ENCODE assay signal across 18 cellular contexts in the genomic region with DNA sequence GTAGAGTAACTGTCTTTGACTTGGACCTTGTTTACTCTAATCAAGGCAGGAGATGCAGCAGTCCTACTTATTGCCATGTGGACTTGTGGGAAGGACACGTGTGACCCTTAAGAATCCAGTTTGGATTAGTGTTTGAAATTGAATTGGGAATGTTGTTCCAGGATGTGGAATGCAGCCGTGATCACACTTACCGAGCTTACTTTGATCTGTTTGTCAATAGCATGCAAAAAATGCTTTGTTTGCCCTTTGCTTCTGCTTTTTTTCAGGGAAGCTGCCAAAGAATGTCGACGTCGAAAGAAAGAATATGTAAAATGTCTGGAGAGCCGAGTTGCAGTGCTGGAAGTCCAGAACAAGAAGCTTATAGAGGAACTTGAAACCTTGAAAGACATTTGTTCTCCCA.
A peak's percentile ranks its signal among the peaks of the same experiment; 100 is the strongest.
DNase-seq lines count a peak whose midpoint lies in the region; ATAC-seq and TF ChIP-seq lines count a peak whose summit lies in the region.
"Had no signal": no experiment of that assay in that cellular context is flagged by ENCODE, and none has a peak within 500 bp of the region (broad histone marks: within the 10 kb centered on the region; RNA-seq: fewer than 3 reads in every experiment).

No MANE protein-coding gene starts in this region.

- TF ChIP-seq CTCF in activated CD8-positive, alpha-beta T cell treated with anti-CD3 and anti-CD28 coated beads for 36 hours (IDR thresholded peaks at IDR 0.05): no peak
- TF ChIP-seq CTCF in psoas muscle (IDR thresholded peaks at IDR 0.05): no peak

- POLR2A ChIA-PET in activated CD8-positive, alpha-beta T cell treated with anti-CD3 and anti-CD28 coated beads for 36 hours (lab: Charles Lee): no interaction called here

- intact Hi-C loops in activated CD8-positive, alpha-beta T cell treated with anti-CD3 and anti-CD28 coated beads for 36 hours (cut with micrococcal nuclease): loop anchor here (10.0 kb wide), 1 partner anchor 217 kb away; no protein-coding TSS in a partner anchor
- intact Hi-C loops in psoas muscle (cut with DNase I): loop anchor here in 1 of 2 donors (10.0 kb wide), 1 partner anchor 217 kb away; no protein-coding TSS in a partner anchor

- H3K27me3 Mint-ChIP-seq in activated CD8-positive, alpha-beta T cell treated with anti-CD3 and anti-CD28 coated beads for 36 hours: no peaks in the 10 kb centered on the region
- H3K27me3 Mint-ChIP-seq: activated CD4-positive, alpha-beta T cell treated with anti-CD3 and anti-CD28 coated beads for 36 hours; activated T-cell treated with anti-CD3 and anti-CD28 coated beads, Interleukin-2, amount 50 U/mL, for 24 hours had no signal

- H3K4me1 Mint-ChIP-seq in activated CD8-positive, alpha-beta T cell treated with anti-CD3 and anti-CD28 coated beads for 36 hours (ENCODE audit: low read depth): peaks cover 31% of the 10 kb centered on the region

- no peaks in the 10 kb centered on the region for H3K27me3 ChIP-seq in HAP-1 (ENCODE audit: low read depth)
- H3K27me3 ChIP-seq in layer of hippocampus (ENCODE audit: control insufficient read depth, insufficient read depth, low read length): no peaks in the 10 kb centered on the region
- H3K27me3 ChIP-seq in psoas muscle (ENCODE audit: insufficient read depth in 3 of 3, low read length in 2 of 3): no peaks in the 10 kb centered on the region
- H3K27me3 ChIP-seq: BLaER1 treated with 17β-estradiol and CSF1 and Interleukin-3, amounts not matched to agents 10 nM and 100 nM; suprapubic skin had no signal

- H3K27ac ChIP-seq in layer of hippocampus (ENCODE audit: low read depth, low read length) (peak overlapping the region; percentile 23), psoas muscle (peak overlapping the region; percentile 7)
- H3K27ac ChIP-seq: HL-60, suprapubic skin had no signal

- H3K36me3 ChIP-seq in HAP-1 (replicated peaks) (no peaks in the 10 kb centered on the region; the same call in 1 of the 2 replicates), psoas muscle (ENCODE audit: insufficient read depth in 1 of 2, low read depth in 1 of 2) (peaks cover 5 to 12% of the 10 kb centered on the region in 2 donors)

- peak overlapping the region; percentile 14 for H3K27ac Mint-ChIP-seq in activated CD8-positive, alpha-beta T cell treated with anti-CD3 and anti-CD28 coated beads for 36 hours
- H3K27ac Mint-ChIP-seq: activated CD4-positive, alpha-beta T cell treated with anti-CD3 and anti-CD28 coated beads for 36 hours; activated T-cell treated with anti-CD3 and anti-CD28 coated beads, Interleukin-2, amount 50 U/mL, for 24 hours had no signal

- in situ Hi-C loops in HAP-1 (cut with MboI; ENCODE audit: low sequenced_read_pairs): loop anchor here (25.0 kb wide), 1 partner anchor 549 kb away; no protein-coding TSS in a partner anchor

- CTCF ChIA-PET in activated CD8-positive, alpha-beta T cell treated with anti-CD3 and anti-CD28 coated beads for 36 hours (lab: Charles Lee): interaction anchor here (0.9 to 2.1 kb wide), 7 partner anchors 9 to 90 kb away, joined by 3 to 8 read pairs (median 5); a partner anchor contains a TSS

- H3K4me3 ChIP-seq in HAP-1 (no peak overlapping the region), psoas muscle (no peak overlapping the region)
- H3K4me3 ChIP-seq: BLaER1 treated with 17β-estradiol and CSF1 and Interleukin-3, amounts not matched to agents 10 nM and 100 nM; coronary artery; lung; suprapubic skin had no signal

- no peaks in the 10 kb centered on the region for H3K9me3 ChIP-seq in HAP-1
- no peaks in the 10 kb centered on the region for H3K9me3 ChIP-seq in psoas muscle
- H3K9me3 ChIP-seq: BLaER1 treated with 17β-estradiol and CSF1 and Interleukin-3, amounts not matched to agents 10 nM and 100 nM; suprapubic skin had no signal

- H3K36me3 Mint-ChIP-seq in activated CD8-positive, alpha-beta T cell treated with anti-CD3 and anti-CD28 coated beads for 36 hours (ENCODE audit: low read depth): peaks cover 45% of the 10 kb centered on the region

- no peak overlapping the region for H3K4me3 Mint-ChIP-seq in activated CD8-positive, alpha-beta T cell treated with anti-CD3 and anti-CD28 coated beads for 36 hours
- H3K4me3 Mint-ChIP-seq: activated CD4-positive, alpha-beta T cell treated with anti-CD3 and anti-CD28 coated beads for 36 hours; activated T-cell treated with anti-CD3 and anti-CD28 coated beads, Interleukin-2, amount 50 U/mL, for 24 hours had no signal

- WGBS in psoas muscle, 3 donors: 33 to 34% (median 33%) methylated on average over 7 of the region's 7 CpGs

- no peak for ATAC-seq in activated CD8-positive, alpha-beta T cell treated with anti-CD3 and anti-CD28 coated beads for 36 hours
- ATAC-seq in psoas muscle (no peak), HG03025 (IDR thresholded peaks at IDR 0.05; ENCODE audit: low FRiP score, unreplicated experiment) (no peak), GM21526 (IDR thresholded peaks at IDR 0.05; ENCODE audit: low FRiP score, unreplicated experiment) (no peak)
- ATAC-seq: activated CD4-positive, alpha-beta T cell treated with anti-CD3 and anti-CD28 coated beads for 36 hours had no signal

- H3K4me1 ChIP-seq in HAP-1: peaks cover 16% of the 10 kb centered on the region
- H3K4me1 ChIP-seq in psoas muscle: peaks cover 45% of the 10 kb centered on the region

- DNase-seq in HAP-1 (ENCODE audit: low spot score in 2 of 2): peak; percentile 20 to 54
- DNase-seq in activated CD8-positive, alpha-beta T cell treated with anti-CD3 and anti-CD28 coated beads for 36 hours: no peak
- no peak for DNase-seq in psoas muscle
- DNase-seq in activated CD4-positive, CD25-positive, alpha-beta regulatory T cell (lab: John Stamatoyannopoulos, UW): no peak
- DNase-seq: activated CD4-positive, alpha-beta T cell treated with anti-CD3 and anti-CD28 coated beads for 36 hours; activated T-cell treated with anti-CD3 and anti-CD28 coated beads, Interleukin-2, amount 50 U/mL, for 24 hours; NCI-H1694; NCI-H526 treated with DMSO at 0.1 percent for 48 hours; stimulated activated CD4-positive, alpha-beta T cell treated with anti-CD3 and anti-CD28 coated beads, Interleukin-12 subunit alpha, Interleukin-12 subunit beta, amount 100 ng/mL, for 4 hours; T-helper 1 cell had no signal

- no peaks in the 10 kb centered on the region for H3K9me3 Mint-ChIP-seq in activated CD8-positive, alpha-beta T cell treated with anti-CD3 and anti-CD28 coated beads for 36 hours
- H3K9me3 Mint-ChIP-seq: activated T-cell treated with anti-CD3 and anti-CD28 coated beads, Interleukin-2, amount 50 U/mL, for 24 hours had no signal

Comparison
In these comparisons a context has a peak if more than half of its experiments do, and no peak if none do; other contexts are left out.
1. DNase-seq: peak in HAP-1 (2 of 2); none in activated CD8-positive, alpha-beta T cell treated with anti-CD3 and anti-CD28 coated beads for 36 hours (single experiment), psoas muscle (0 of 2) and activated CD4-positive, CD25-positive, alpha-beta regulatory T cell (0 of 4).